1 cellular context compared by ENCODE assay signal in the genomic region with DNA sequence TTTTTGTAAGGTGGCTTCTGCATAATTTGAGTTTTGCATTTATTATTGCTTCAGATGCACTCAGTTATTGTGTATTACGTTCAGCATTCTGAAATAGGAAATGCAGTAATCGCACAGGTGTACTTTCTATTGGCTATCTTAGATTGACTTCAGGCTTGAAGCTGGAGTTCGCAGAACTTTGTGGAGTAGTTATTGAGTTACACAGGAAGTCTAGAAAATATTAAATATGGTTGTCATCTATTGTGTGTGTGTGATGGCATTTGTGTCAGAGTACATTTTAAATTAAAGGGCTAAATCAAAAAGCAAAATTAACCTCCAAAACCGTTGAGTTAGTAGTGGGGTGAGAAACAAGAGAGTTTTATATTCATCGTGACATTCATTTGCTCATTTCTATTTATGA.
TF ChIP-seq lines count a peak whose summit lies in the region.

No MANE protein-coding gene starts in this region.

TF ChIP-seq in GM23338, 12 proteins besides CTCF, POLR2A, EP300 and RAD21 (continued from another document):
- TF ChIP-seq, protein P1, sequence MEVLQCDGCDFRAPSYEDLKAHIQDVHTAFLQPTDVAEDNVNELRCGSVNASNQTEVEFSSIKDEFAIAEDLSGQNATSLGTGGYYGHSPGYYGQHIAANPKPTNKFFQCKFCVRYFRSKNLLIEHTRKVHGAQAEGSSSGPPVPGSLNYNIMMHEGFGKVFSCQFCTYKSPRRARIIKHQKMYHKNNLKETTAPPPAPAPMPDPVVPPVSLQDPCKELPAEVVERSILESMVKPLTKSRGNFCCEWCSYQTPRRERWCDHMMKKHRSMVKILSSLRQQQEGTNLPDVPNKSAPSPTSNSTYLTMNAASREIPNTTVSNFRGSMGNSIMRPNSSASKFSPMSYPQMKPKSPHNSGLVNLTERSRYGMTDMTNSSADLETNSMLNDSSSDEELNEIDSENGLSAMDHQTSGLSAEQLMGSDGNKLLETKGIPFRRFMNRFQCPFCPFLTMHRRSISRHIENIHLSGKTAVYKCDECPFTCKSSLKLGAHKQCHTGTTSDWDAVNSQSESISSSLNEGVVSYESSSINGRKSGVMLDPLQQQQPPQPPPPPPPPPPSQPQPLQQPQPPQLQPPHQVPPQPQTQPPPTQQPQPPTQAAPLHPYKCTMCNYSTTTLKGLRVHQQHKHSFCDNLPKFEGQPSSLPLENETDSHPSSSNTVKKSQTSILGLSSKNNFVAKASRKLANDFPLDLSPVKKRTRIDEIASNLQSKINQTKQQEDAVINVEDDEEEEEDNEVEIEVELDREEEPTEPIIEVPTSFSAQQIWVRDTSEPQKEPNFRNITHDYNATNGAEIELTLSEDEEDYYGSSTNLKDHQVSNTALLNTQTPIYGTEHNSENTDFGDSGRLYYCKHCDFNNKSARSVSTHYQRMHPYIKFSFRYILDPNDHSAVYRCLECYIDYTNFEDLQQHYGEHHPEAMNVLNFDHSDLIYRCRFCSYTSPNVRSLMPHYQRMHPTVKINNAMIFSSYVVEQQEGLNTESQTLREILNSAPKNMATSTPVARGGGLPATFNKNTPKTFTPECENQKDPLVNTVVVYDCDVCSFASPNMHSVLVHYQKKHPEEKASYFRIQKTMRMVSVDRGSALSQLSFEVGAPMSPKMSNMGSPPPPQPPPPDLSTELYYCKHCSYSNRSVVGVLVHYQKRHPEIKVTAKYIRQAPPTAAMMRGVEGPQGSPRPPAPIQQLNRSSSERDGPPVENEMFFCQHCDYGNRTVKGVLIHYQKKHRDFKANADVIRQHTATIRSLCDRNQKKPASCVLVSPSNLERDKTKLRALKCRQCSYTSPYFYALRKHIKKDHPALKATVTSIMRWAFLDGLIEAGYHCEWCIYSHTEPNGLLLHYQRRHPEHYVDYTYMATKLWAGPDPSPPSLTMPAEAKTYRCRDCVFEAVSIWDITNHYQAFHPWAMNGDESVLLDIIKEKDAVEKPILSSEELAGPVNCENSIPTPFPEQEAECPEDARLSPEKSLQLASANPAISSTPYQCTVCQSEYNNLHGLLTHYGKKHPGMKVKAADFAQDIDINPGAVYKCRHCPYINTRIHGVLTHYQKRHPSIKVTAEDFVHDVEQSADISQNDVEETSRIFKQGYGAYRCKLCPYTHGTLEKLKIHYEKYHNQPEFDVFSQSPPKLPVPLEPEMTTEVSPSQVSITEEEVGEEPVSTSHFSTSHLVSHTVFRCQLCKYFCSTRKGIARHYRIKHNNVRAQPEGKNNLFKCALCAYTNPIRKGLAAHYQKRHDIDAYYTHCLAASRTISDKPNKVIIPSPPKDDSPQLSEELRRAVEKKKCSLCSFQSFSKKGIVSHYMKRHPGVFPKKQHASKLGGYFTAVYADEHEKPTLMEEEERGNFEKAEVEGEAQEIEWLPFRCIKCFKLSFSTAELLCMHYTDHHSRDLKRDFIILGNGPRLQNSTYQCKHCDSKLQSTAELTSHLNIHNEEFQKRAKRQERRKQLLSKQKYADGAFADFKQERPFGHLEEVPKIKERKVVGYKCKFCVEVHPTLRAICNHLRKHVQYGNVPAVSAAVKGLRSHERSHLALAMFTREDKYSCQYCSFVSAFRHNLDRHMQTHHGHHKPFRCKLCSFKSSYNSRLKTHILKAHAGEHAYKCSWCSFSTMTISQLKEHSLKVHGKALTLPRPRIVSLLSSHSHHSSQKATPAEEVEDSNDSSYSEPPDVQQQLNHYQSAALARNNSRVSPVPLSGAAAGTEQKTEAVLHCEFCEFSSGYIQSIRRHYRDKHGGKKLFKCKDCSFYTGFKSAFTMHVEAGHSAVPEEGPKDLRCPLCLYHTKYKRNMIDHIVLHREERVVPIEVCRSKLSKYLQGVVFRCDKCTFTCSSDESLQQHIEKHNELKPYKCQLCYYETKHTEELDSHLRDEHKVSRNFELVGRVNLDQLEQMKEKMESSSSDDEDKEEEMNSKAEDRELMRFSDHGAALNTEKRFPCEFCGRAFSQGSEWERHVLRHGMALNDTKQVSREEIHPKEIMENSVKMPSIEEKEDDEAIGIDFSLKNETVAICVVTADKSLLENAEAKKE (CRISPR knock-in tag; IDR thresholded peaks at IDR 0.05): no peak
